ENCODE assay signal across 19 cellular contexts in the genomic region with DNA sequence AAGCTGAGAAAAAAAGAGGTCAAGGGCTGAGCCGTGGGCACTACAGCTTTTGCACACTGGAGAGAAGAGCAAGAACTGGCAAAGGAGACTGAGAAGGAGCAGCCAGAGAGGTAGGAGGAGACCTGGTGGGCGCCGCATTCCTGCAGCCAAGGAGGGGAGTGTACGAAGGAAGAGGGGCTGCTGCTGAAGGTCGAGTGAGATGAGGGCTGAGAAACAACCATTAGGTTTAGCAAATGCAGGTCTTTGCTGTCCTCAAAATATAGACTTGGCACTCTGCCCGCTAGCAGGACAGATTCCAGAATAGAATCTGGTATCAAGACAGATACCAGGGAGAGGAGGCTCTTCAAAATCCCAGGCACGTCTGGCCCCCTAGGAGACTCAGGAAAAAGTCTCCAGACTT.
DNase-seq lines count a peak whose midpoint lies in the region; TF ChIP-seq lines count a peak whose summit lies in the region.
"Had no signal": no experiment of that assay in that cellular context is flagged by ENCODE, and none has a peak within 500 bp of the region (broad histone marks: within the 10 kb centered on the region; RNA-seq: fewer than 3 reads in every experiment).

No MANE protein-coding gene starts in this region.

- H2AK5ac ChIP-seq in H9 (ENCODE audit: insufficient read length, low read length): no peak overlapping the region

- H3K14ac ChIP-seq in H9 (ENCODE audit: insufficient read depth, low read length): no peak overlapping the region

- H2BK5ac ChIP-seq in H9 (ENCODE audit: insufficient read length, low read length): no peak overlapping the region

- H3K56ac ChIP-seq in H9 (ENCODE audit: insufficient read length, low read depth, low read length): no peak overlapping the region

- WGBS in H9 (ENCODE audit: extremely low coverage, insufficient read length, low lambda C conversion rate): no CpG with 5 or more reads among the region's 7 CpGs

- no peak overlapping the region for H2BK20ac ChIP-seq in H9 (ENCODE audit: low read depth, low read length, poor library complexity, severe bottlenecking)

- H2BK12ac ChIP-seq in H9 (ENCODE audit: insufficient read length, low read depth, low read length): no peak overlapping the region

- no peak overlapping the region for H4K5ac ChIP-seq in H9 (ENCODE audit: insufficient read length, low read depth, low read length)

- no peaks in the 10 kb centered on the region for H3K9me3 ChIP-seq in H9 (ENCODE audit: control insufficient read depth, low read depth, low read length)
- H3K9me3 ChIP-seq: Caco-2, MG63 had no signal

- peaks cover 3% of the 10 kb centered on the region for H4K20me1 ChIP-seq in H9 (ENCODE audit: control insufficient read depth, insufficient read depth, insufficient read length)

- peaks cover 18% of the 10 kb centered on the region for H3K79me1 ChIP-seq in H9 (ENCODE audit: insufficient read depth, low read depth, low read length, poor library complexity, severe bottlenecking)

- H3K27ac ChIP-seq in H9 (ENCODE audit: insufficient read length, low read depth, low read length) (no peak overlapping the region), RWPE1 (peak overlapping the region; percentile 32; the same call in 1 of the 2 replicates)
- H3K27ac ChIP-seq: C4-2B had no signal

- H3K9me3 Mint-ChIP-seq in H9 (peaks cover 0 to 2% of the 10 kb centered on the region in 2 experiments; a peak in 1 of 5 replicates), mesothelial cell of epicardium (no peaks in the 10 kb centered on the region)
- no peaks in the 10 kb centered on the region for H3K9me3 Mint-ChIP-seq in dendritic cell treated with granulocyte-macrophage colony-stimulating factor and Interleukin-4, amounts not matched to agents 40 ng/mL and 50 ng/mL, for 4 days
- H3K9me3 Mint-ChIP-seq in activated CD4-positive, alpha-beta T cell treated with anti-CD3 and anti-CD28 coated beads, Interleukin-2, amount 10 ng/mL, durations not matched to agents 24 days and 14 days: no peaks in the 10 kb centered on the region
- H3K9me3 Mint-ChIP-seq: CD8-positive, alpha-beta T cell had no signal

- H3K79me2 ChIP-seq in H9 (ENCODE audit: insufficient read depth, low read length): peaks cover 29% of the 10 kb centered on the region

- no peak overlapping the region for H3T11ph ChIP-seq in H9 (ENCODE audit: low read length)

- no peak overlapping the region for H2BK120ac ChIP-seq in H9 (ENCODE audit: low read depth, low read length, poor library complexity, severe bottlenecking)

- H3K27ac Mint-ChIP-seq in H9: peak overlapping the region; percentile 1 to 89 (median 16); a peak in 3 of 7 replicates
- peak overlapping the region; percentile 13 for H3K27ac Mint-ChIP-seq in dendritic cell treated with granulocyte-macrophage colony-stimulating factor and Interleukin-4, amounts not matched to agents 40 ng/mL and 50 ng/mL, for 4 days
- H3K27ac Mint-ChIP-seq in mesothelial cell of epicardium: peak overlapping the region; percentile 23
- no peak overlapping the region for H3K27ac Mint-ChIP-seq in activated CD4-positive, alpha-beta T cell treated with anti-CD3 and anti-CD28 coated beads, Interleukin-2, amount 10 ng/mL, durations not matched to agents 24 days and 14 days
- H3K27ac Mint-ChIP-seq: B cell; CD8-positive, alpha-beta T cell had no signal

- peaks cover 3% of the 10 kb centered on the region for H3K23me2 ChIP-seq in H9 (ENCODE audit: insufficient read length, low read depth, low read length, poor library complexity, severe bottlenecking)

- no peak overlapping the region for H2BK15ac ChIP-seq in H9 (ENCODE audit: low read depth, low read length)

- H3K4me1 Mint-ChIP-seq in H9 (peaks cover 81 to 85% of the 10 kb centered on the region in 2 experiments), mesothelial cell of epicardium (peaks cover 76% of the 10 kb centered on the region)
- peaks cover 44% of the 10 kb centered on the region for H3K4me1 Mint-ChIP-seq in dendritic cell treated with granulocyte-macrophage colony-stimulating factor and Interleukin-4, amounts not matched to agents 40 ng/mL and 50 ng/mL, for 4 days (ENCODE audit: low read depth)
- H3K4me1 Mint-ChIP-seq in activated CD4-positive, alpha-beta T cell treated with anti-CD3 and anti-CD28 coated beads, Interleukin-2, amount 10 ng/mL, durations not matched to agents 24 days and 14 days: peaks cover 8% of the 10 kb centered on the region
- H3K4me1 Mint-ChIP-seq: B cell had no signal

- H3K27me3 Mint-ChIP-seq in H9 (ENCODE audit: low read depth) (peaks cover 1% of the 10 kb centered on the region; the same call in 1 of the 2 replicates), mesothelial cell of epicardium (ENCODE audit: low read depth) (no peaks in the 10 kb centered on the region)
- H3K27me3 Mint-ChIP-seq in dendritic cell treated with granulocyte-macrophage colony-stimulating factor and Interleukin-4, amounts not matched to agents 40 ng/mL and 50 ng/mL, for 4 days: peaks cover 29% of the 10 kb centered on the region
- H3K27me3 Mint-ChIP-seq in activated CD4-positive, alpha-beta T cell treated with anti-CD3 and anti-CD28 coated beads, Interleukin-2, amount 10 ng/mL, durations not matched to agents 24 days and 14 days: peaks cover 19% of the 10 kb centered on the region

- no peak overlapping the region for H3K9ac ChIP-seq in H9 (ENCODE audit: extremely low read depth, insufficient read length, low read length)

- no peak overlapping the region for H4K91ac ChIP-seq in H9 (ENCODE audit: insufficient read length, low read depth, low read length)

- no peak overlapping the region for H3K18ac ChIP-seq in H9 (ENCODE audit: insufficient read length, low read depth, low read length)

- H3K4ac ChIP-seq in H9 (ENCODE audit: low read depth, low read length): no peak overlapping the region

- no peak overlapping the region for H3K4me2 ChIP-seq in H9 (ENCODE audit: insufficient read depth, insufficient read length, low read length)

- no peak for DNase-seq in H9
- DNase-seq in RWPE1 (ENCODE audit: low spot score): no peak
- DNase-seq in mesothelial cell of epicardium (ENCODE audit: low spot score in 2 of 2, unreplicated experiment in 2 of 2): no peak
- no peak for DNase-seq in GM10266 (ENCODE audit: extremely low spot score)
- DNase-seq in occipital lobe (lab: John Stamatoyannopoulos, UW): no peak
- DNase-seq in activated CD4-positive, alpha-beta T cell treated with anti-CD3 and anti-CD28 coated beads, Interleukin-2, amount 10 ng/mL, durations not matched to agents 24 days and 14 days: no peak
- DNase-seq: Caco-2; CD8-positive, alpha-beta T cell; KG1; MG63; NCI-H1105 treated with DMSO at 0.1 percent for 48 hours; NCI-H146; NCI-H2029; NCI-H2227 treated with DMSO at 0.1 percent for 48 hours; NCI-H526 treated with DMSO at 0.1 percent for 48 hours; SHP77 treated with DMSO at 0.1 percent for 48 hours had no signal

- H2AFZ ChIP-seq in H9 (ENCODE audit: low read length): no peak overlapping the region

- H4K8ac ChIP-seq in H9 (replicated peaks; ENCODE audit: insufficient read length, low read depth, low read length): no peak overlapping the region

- peaks cover 15 to 21% (median 16%) of the 10 kb centered on the region in 3 experiments; a peak in 6 of 7 replicates for H3K36me3 Mint-ChIP-seq in H9 (ENCODE audit: insufficient read depth in 1 of 3, low read depth in 3 of 3)
- no peaks in the 10 kb centered on the region for H3K36me3 Mint-ChIP-seq in dendritic cell treated with granulocyte-macrophage colony-stimulating factor and Interleukin-4, amounts not matched to agents 40 ng/mL and 50 ng/mL, for 4 days (ENCODE audit: low read depth)
- peaks cover 3% of the 10 kb centered on the region for H3K36me3 Mint-ChIP-seq in mesothelial cell of epicardium
- no peaks in the 10 kb centered on the region for H3K36me3 Mint-ChIP-seq in activated CD4-positive, alpha-beta T cell treated with anti-CD3 and anti-CD28 coated beads, Interleukin-2, amount 10 ng/mL, durations not matched to agents 24 days and 14 days (ENCODE audit: low read depth)
- H3K36me3 Mint-ChIP-seq: CD8-positive, alpha-beta T cell had no signal

- intact Hi-C loops in dendritic cell treated with granulocyte-macrophage colony-stimulating factor and Interleukin-4, amounts not matched to agents 40 ng/mL and 50 ng/mL, for 4 days (cut with micrococcal nuclease): no loop called here
- intact Hi-C loops in activated CD4-positive, alpha-beta T cell treated with anti-CD3 and anti-CD28 coated beads, Interleukin-2, amount 10 ng/mL, durations not matched to agents 24 days and 14 days (cut with micrococcal nuclease): no loop called here

- TF ChIP-seq CTCF in H9 (conservative IDR thresholded peaks at IDR 0.05): no peak
- no peak for TF ChIP-seq CTCF in RWPE1 (conservative IDR thresholded peaks at IDR 0.05; ENCODE audit: low read depth)
- no peak for TF ChIP-seq CTCF in mesothelial cell of epicardium (IDR thresholded peaks at IDR 0.05; ENCODE audit: unreplicated experiment)
- no peak for TF ChIP-seq CTCF in GM10266 (IDR thresholded peaks at IDR 0.05; ENCODE audit: control insufficient read depth, insufficient read depth, low read depth, missing control alignments)

- CTCF ChIA-PET in RWPE1 (lab: Yijun Ruan, JAX): interaction anchor here (0.6 to 1.3 kb wide), 3 partner anchors 12 to 131 kb away, joined by 3 to 5 read pairs (median 3); no protein-coding TSS in a partner anchor

- H3K4me3 Mint-ChIP-seq in H9 (no peak overlapping the region; a peak in 1 of 5 replicates), mesothelial cell of epicardium (no peak overlapping the region)
- no peak overlapping the region for H3K4me3 Mint-ChIP-seq in dendritic cell treated with granulocyte-macrophage colony-stimulating factor and Interleukin-4, amounts not matched to agents 40 ng/mL and 50 ng/mL, for 4 days
- H3K4me3 Mint-ChIP-seq in activated CD4-positive, alpha-beta T cell treated with anti-CD3 and anti-CD28 coated beads, Interleukin-2, amount 10 ng/mL, durations not matched to agents 24 days and 14 days: no peak overlapping the region
- H3K4me3 Mint-ChIP-seq: B cell; CD8-positive, alpha-beta T cell had no signal

- H3K27me3 ChIP-seq in H9 (ENCODE audit: insufficient read depth, low read length): no peaks in the 10 kb centered on the region
- H3K27me3 ChIP-seq: MG63 had no signal

- peaks cover 47% of the 10 kb centered on the region for H3K4me1 ChIP-seq in H9 (ENCODE audit: insufficient read depth, low read length)

- POLR2A ChIA-PET in RWPE1 (lab: Yijun Ruan, JAX; ENCODE audit: low non-redundant PET): no interaction called here

- H3K23ac ChIP-seq in H9 (ENCODE audit: insufficient read length, low read depth, low read length): no peak overlapping the region
